8 cellular contexts compared by ENCODE assay signal in genomic region chr11:65615229-65615949, GRCh38. TPM values are rescaled to one million over a fixed set of nuclear protein-coding genes. Genes with fewer than 3 reads are reported as not detected.
DNase-seq lines count a peak whose midpoint lies in the region; ATAC-seq and TF ChIP-seq lines count a peak whose summit lies in the region.

Gene PCNX3 (plus strand): TSS chr11:65615776. CDS start chr11:65616312, 536 bp downstream.

- CTCF ChIA-PET in BJ (lab: Yijun Ruan, JAX): interaction anchor here (0.7 to 2.6 kb wide), 13 partner anchors 10 to 202 kb away, joined by 3 to 14 read pairs (median 3); partner anchors contain the start of gene AP5B1
- CTCF ChIA-PET in activated CD4-positive, alpha-beta T cell treated with anti-CD3 and anti-CD28 coated beads, Interleukin-2, amount 10 ng/mL, durations not matched to agents 7 days and 5 days (lab: Charles Lee): interaction anchor here (0.5 to 4.5 kb wide), 17 partner anchors 11 to 149 kb away, joined by 3 to 34 read pairs (median 3); partner anchors contain the start of genes EHBP1L1, FAM89B, KAT5 and SIPA1

- peaks cover 34% of the 10 kb centered on the region for H3K36me3 ChIP-seq in BJ (ENCODE audit: control insufficient read depth, insufficient read depth, low read length)

- peaks cover 27% of the 10 kb centered on the region for H3K36me3 Mint-ChIP-seq in activated CD4-positive, alpha-beta T cell treated with anti-CD3 and anti-CD28 coated beads, Interleukin-2, amount 10 ng/mL, durations not matched to agents 7 days and 5 days (ENCODE audit: low read depth)

- peak within 1 kb of the TSS; percentile 97 for H3K27ac Mint-ChIP-seq in activated CD4-positive, alpha-beta T cell treated with anti-CD3 and anti-CD28 coated beads, Interleukin-2, amount 10 ng/mL, durations not matched to agents 7 days and 5 days

- ATAC-seq in GM19328 (IDR thresholded peaks at IDR 0.05; ENCODE audit: unreplicated experiment): peak; percentile 81
- ATAC-seq in HG03520 (IDR thresholded peaks at IDR 0.05; ENCODE audit: unreplicated experiment): peak; percentile 77

- H3K9me3 Mint-ChIP-seq in activated CD4-positive, alpha-beta T cell treated with anti-CD3 and anti-CD28 coated beads, Interleukin-2, amount 10 ng/mL, durations not matched to agents 7 days and 5 days: no peaks in the 10 kb centered on the region

- H3K27ac ChIP-seq in coronary artery (peak within 1 kb of the TSS; percentile 93 to 95), layer of hippocampus (ENCODE audit: low read depth, low read length) (peak within 1 kb of the TSS; percentile 98)

- H3K4me3 ChIP-seq in BJ (ENCODE audit: low read depth, low read length): peak within 1 kb of the TSS; percentile 76
- peak within 1 kb of the TSS; percentile 99 for H3K4me3 ChIP-seq in coronary artery

- TF ChIP-seq CTCF in BJ (IDR thresholded peaks at IDR 0.05; ENCODE audit: insufficient read depth, low read depth, low read length) (no peak), coronary artery (IDR thresholded peaks at IDR 0.05) (no peak)

- POLR2A ChIA-PET in BJ (lab: Charles Lee): interaction anchor here (0.6 to 1.0 kb wide), 4 partner anchors 43 to 193 kb away, joined by 3 to 7 read pairs (median 3); partner anchors contain the start of genes FAM89B, MALAT1 and NEAT1
- POLR2A ChIA-PET in activated CD4-positive, alpha-beta T cell treated with anti-CD3 and anti-CD28 coated beads, Interleukin-2, amount 10 ng/mL, durations not matched to agents 7 days and 5 days (lab: Charles Lee): interaction anchor here (0.6 to 1.2 kb wide), 6 partner anchors 111 to 281 kb away, joined by 3 to 5 read pairs (median 4); partner anchors contain the start of gene MALAT1

- H3K27me3 Mint-ChIP-seq in activated CD4-positive, alpha-beta T cell treated with anti-CD3 and anti-CD28 coated beads, Interleukin-2, amount 10 ng/mL, durations not matched to agents 7 days and 5 days: no peaks in the 10 kb centered on the region

- H3K27me3 ChIP-seq in BJ (ENCODE audit: control insufficient read depth, insufficient read depth, low read length): no peaks in the 10 kb centered on the region
- H3K27me3 ChIP-seq in layer of hippocampus (ENCODE audit: control insufficient read depth, insufficient read depth, low read length): no peaks in the 10 kb centered on the region

- peak; percentile 100 for DNase-seq in BJ (ENCODE audit: low read depth)
- peak; percentile 100 for DNase-seq in NCI-H69 (lab: John Stamatoyannopoulos, UW)
- DNase-seq in activated CD4-positive, alpha-beta T cell treated with anti-CD3 and anti-CD28 coated beads, Interleukin-2, amount 10 ng/mL, durations not matched to agents 7 days and 5 days: peak; percentile 100
- peak; percentile 100 for DNase-seq in coronary artery (ENCODE audit: low spot score)
- DNase-seq in stimulated activated CD4-positive, alpha-beta T cell treated with anti-CD3 and anti-CD28 coated beads, Interleukin-1b, Interleukin-23, amount 100 ng/mL, for 4 hours (ENCODE audit: low read depth in 2 of 2): peak; percentile 98 to 100

- peaks cover 50% of the 10 kb centered on the region for H3K4me1 Mint-ChIP-seq in activated CD4-positive, alpha-beta T cell treated with anti-CD3 and anti-CD28 coated beads, Interleukin-2, amount 10 ng/mL, durations not matched to agents 7 days and 5 days

- H3K4me3 Mint-ChIP-seq in activated CD4-positive, alpha-beta T cell treated with anti-CD3 and anti-CD28 coated beads, Interleukin-2, amount 10 ng/mL, durations not matched to agents 7 days and 5 days: peak within 1 kb of the TSS; percentile 95

RNA-seq across cellular contexts. Expression of gene PCNX3, which starts in this region (rescaled TPM):
- polyA plus RNA-seq in BJ (2011; rRNA removed): 9.8 and 19.7 TPM in 2 replicates
- polyA minus RNA-seq in BJ (2011; rRNA and poly(A)+ RNA removed): 25.0 and 25.7 TPM in 2 replicates
- total RNA-seq in activated CD4-positive, alpha-beta T cell treated with anti-CD3 and anti-CD28 coated beads, Interleukin-2, amount 10 ng/mL, durations not matched to agents 7 days and 5 days: 10 to 100 TPM; 47.7 to 50.2 TPM

Comparison
In these comparisons a context has a peak if more than half of its experiments do, and no peak if none do; other contexts are left out.
1. Peak in every context shown above with its lines: DNase-seq, ATAC-seq, H3K4me3 ChIP-seq and H3K27ac ChIP-seq.